ENCODE assay signal across 35 cellular contexts in the genomic region with DNA sequence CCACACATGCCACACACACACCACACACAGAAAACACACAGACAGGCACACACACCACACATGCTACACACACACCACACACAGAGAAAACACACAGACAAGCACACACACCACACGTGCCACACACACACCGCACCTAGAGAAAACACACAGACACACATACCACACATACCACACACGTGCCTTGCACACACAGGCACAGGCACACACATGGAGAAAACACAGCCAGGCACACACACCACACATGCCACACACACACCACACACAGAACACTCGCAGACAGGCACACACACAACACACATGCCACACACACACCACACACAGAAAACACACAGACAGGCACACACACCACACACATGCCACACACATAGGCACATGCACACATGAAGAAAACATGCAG.
"Had no signal": no experiment of that assay in that cellular context is flagged by ENCODE, and none has a peak within 500 bp of the region (broad histone marks: within the 10 kb centered on the region; RNA-seq: fewer than 3 reads in every experiment).

No MANE protein-coding gene starts in this region.

- H3K9me3 ChIP-seq: MG63, Peyer's patch, SK-N-SH had no signal

- H3K4me2 ChIP-seq: SK-N-SH had no signal

- H3K9ac ChIP-seq: SK-N-SH had no signal

- ATAC-seq: activated CD4-positive, CD25-positive, alpha-beta regulatory T cell treated with anti-CD3 and anti-CD28 coated beads, Interleukin-2, amount 50 U/mL, for 24 hours; PC-3 had no signal

- H3K27ac ChIP-seq: brain microvascular endothelial cell, Peyer's patch, SJSA1 had no signal

- H3K4me3 Mint-ChIP-seq: activated CD4-positive, alpha-beta memory T cell treated with anti-CD3 and anti-CD28 coated beads for 36 hours; activated CD4-positive, alpha-beta T cell treated with anti-CD3 and anti-CD28 coated beads for 36 hours; activated CD8-positive, alpha-beta memory T cell treated with anti-CD3 and anti-CD28 coated beads, Interleukin-2, amount 10 ng/mL, durations not matched to agents 7 days and 5 days; activated naive CD8-positive, alpha-beta T cell treated with anti-CD3 and anti-CD28 coated beads for 36 hours; activated T-cell treated with anti-CD3 and anti-CD28 coated beads, Interleukin-2, amount 50 U/mL, for 72 hours; activated T-helper 17 cell treated with anti-CD3 and anti-CD28 coated beads, Interleukin-2, amount 50 U/mL, for 72 hours; T-helper 1 cell treated with Interleukin-12 subunit alpha and Interleukin-12 subunit beta and Interleukin-4 antibody, amounts not matched to agents 30 μg/mL and 1 μg/mL, for 36 hours; T-helper 2 cell treated with Interferon-gamma antibody and Interleukin-4, amounts not matched to agents 5 μg/mL and 100 μg/mL, for 36 hours had no signal

- FAIRE-seq: TTC549 had no signal

- H3K27ac Mint-ChIP-seq: activated CD4-positive, alpha-beta memory T cell treated with anti-CD3 and anti-CD28 coated beads for 36 hours; activated CD4-positive, alpha-beta T cell treated with anti-CD3 and anti-CD28 coated beads for 36 hours; activated CD8-positive, alpha-beta memory T cell treated with anti-CD3 and anti-CD28 coated beads, Interleukin-2, amount 10 ng/mL, durations not matched to agents 7 days and 5 days; activated naive CD8-positive, alpha-beta T cell treated with anti-CD3 and anti-CD28 coated beads for 36 hours; activated T-cell treated with anti-CD3 and anti-CD28 coated beads, Interleukin-2, amount 50 U/mL, for 72 hours; activated T-helper 17 cell treated with anti-CD3 and anti-CD28 coated beads, Interleukin-2, amount 50 U/mL, for 72 hours; T-helper 1 cell treated with Interleukin-12 subunit alpha and Interleukin-12 subunit beta and Interleukin-4 antibody, amounts not matched to agents 30 μg/mL and 1 μg/mL, for 36 hours; T-helper 2 cell treated with Interferon-gamma antibody and Interleukin-4, amounts not matched to agents 5 μg/mL and 100 μg/mL, for 36 hours had no signal

- H3K36me3 ChIP-seq: brain microvascular endothelial cell, MG63, Peyer's patch, SJSA1 had no signal

- H3K9me3 Mint-ChIP-seq: activated CD4-positive, alpha-beta memory T cell treated with anti-CD3 and anti-CD28 coated beads for 36 hours; activated naive CD8-positive, alpha-beta T cell treated with anti-CD3 and anti-CD28 coated beads for 36 hours; activated T-cell treated with anti-CD3 and anti-CD28 coated beads, Interleukin-2, amount 50 U/mL, for 72 hours; activated T-helper 17 cell treated with anti-CD3 and anti-CD28 coated beads, Interleukin-2, amount 50 U/mL, for 72 hours; T-helper 1 cell treated with Interleukin-12 subunit alpha and Interleukin-12 subunit beta and Interleukin-4 antibody, amounts not matched to agents 30 μg/mL and 1 μg/mL, for 36 hours; T-helper 2 cell treated with Interferon-gamma antibody and Interleukin-4, amounts not matched to agents 5 μg/mL and 100 μg/mL, for 36 hours had no signal

- H3K4me1 ChIP-seq: Peyer's patch, SJSA1 had no signal

- H3K4me3 ChIP-seq: MG63, Peyer's patch, SJSA1 had no signal

- H3K4me1 Mint-ChIP-seq: activated CD4-positive, alpha-beta T cell treated with anti-CD3 and anti-CD28 coated beads for 36 hours; activated CD8-positive, alpha-beta memory T cell treated with anti-CD3 and anti-CD28 coated beads, Interleukin-2, amount 10 ng/mL, durations not matched to agents 7 days and 5 days; activated naive CD8-positive, alpha-beta T cell treated with anti-CD3 and anti-CD28 coated beads for 36 hours; activated T-helper 17 cell treated with anti-CD3 and anti-CD28 coated beads, Interleukin-2, amount 50 U/mL, for 72 hours had no signal

- H3K27me3 ChIP-seq: brain microvascular endothelial cell, MG63, Peyer's patch, SJSA1 had no signal

- DNase-seq: activated CD4-positive, alpha-beta T cell treated with anti-CD3 and anti-CD28 coated beads, Interleukin-2, amount 50 U/mL, for 1 hour; activated CD8-positive, alpha-beta memory T cell treated with anti-CD3 and anti-CD28 coated beads, Interleukin-2, amount 10 ng/mL, durations not matched to agents 7 days and 5 days; activated effector memory CD4-positive, alpha-beta T cell treated with anti-CD3 and anti-CD28 coated beads, Interleukin-2, amount 50 U/mL, for 16 hours; activated naive CD4-positive, alpha-beta T cell; activated naive CD4-positive, alpha-beta T cell treated with anti-CD3 and anti-CD28 coated beads, Interleukin-2, amount 50 U/mL, for 16 hours; activated naive CD8-positive, alpha-beta T cell treated with anti-CD3 and anti-CD28 coated beads for 36 hours; activated T-cell treated with anti-CD3 and anti-CD28 coated beads, Interleukin-2, amount 50 U/mL, for 1 hour; activated T-cell treated with anti-CD3 and anti-CD28 coated beads, Interleukin-2, amount 50 U/mL, for 72 hours; amniotic stem cell; aorta; brain microvascular endothelial cell; central memory CD4-positive, alpha-beta T cell; Karpas-422; MG63; NCI-H1048; NCI-H1105 treated with DMSO at 0.1 percent for 48 hours; NCI-H146; NCI-H187 treated with DMSO at 0.1 percent for 48 hours; NCI-H2081; NCI-H526; NCI-H748 treated with DMSO at 0.1 percent for 48 hours; NK-92 treated with Interleukin-12 subunit alpha and Interleukin-12 subunit beta, amount 100 ng/mL, for 24 hours; PC-3; RPMI8226; SHP77 treated with DMSO at 0.1 percent for 48 hours had no signal

- H3K27me3 Mint-ChIP-seq: activated CD4-positive, alpha-beta memory T cell treated with anti-CD3 and anti-CD28 coated beads for 36 hours; activated CD4-positive, alpha-beta T cell treated with anti-CD3 and anti-CD28 coated beads for 36 hours; activated CD8-positive, alpha-beta memory T cell treated with anti-CD3 and anti-CD28 coated beads, Interleukin-2, amount 10 ng/mL, durations not matched to agents 7 days and 5 days; activated naive CD8-positive, alpha-beta T cell treated with anti-CD3 and anti-CD28 coated beads for 36 hours; activated T-helper 17 cell treated with anti-CD3 and anti-CD28 coated beads, Interleukin-2, amount 50 U/mL, for 72 hours had no signal

- H3K36me3 Mint-ChIP-seq: activated CD4-positive, alpha-beta memory T cell treated with anti-CD3 and anti-CD28 coated beads for 36 hours; activated CD8-positive, alpha-beta memory T cell treated with anti-CD3 and anti-CD28 coated beads, Interleukin-2, amount 10 ng/mL, durations not matched to agents 7 days and 5 days; activated naive CD8-positive, alpha-beta T cell treated with anti-CD3 and anti-CD28 coated beads for 36 hours had no signal
